In the genomic region with DNA sequence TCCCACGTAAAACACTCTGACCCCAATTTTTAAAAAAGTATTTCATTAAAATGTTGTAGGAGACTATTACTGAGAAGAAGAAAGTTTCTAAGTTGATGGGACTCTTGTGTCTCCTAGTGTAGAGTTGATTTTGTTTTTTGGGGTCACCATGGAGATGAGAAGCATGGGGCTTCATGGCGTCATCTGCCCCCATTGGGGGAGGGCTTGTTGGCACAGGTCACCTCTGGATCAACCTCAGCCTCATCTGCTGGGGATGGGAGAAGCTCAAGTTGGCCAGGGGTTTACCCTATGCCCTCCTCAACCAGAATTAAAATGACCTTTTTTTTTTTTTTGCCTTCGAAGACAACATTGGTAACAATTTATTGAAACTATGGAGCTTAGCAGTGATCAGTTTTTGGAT, we compare ENCODE assay signal across 12 cellular contexts. TPM values are rescaled to one million over a fixed set of nuclear protein-coding genes. Genes with fewer than 3 reads are reported as not detected.
DNase-seq lines count a peak whose midpoint lies in the region; ATAC-seq, FAIRE-seq and TF ChIP-seq lines count a peak whose summit lies in the region.
"Had no signal": no experiment of that assay in that cellular context is flagged by ENCODE, and none has a peak within 500 bp of the region (broad histone marks: within the 10 kb centered on the region; RNA-seq: fewer than 3 reads in every experiment).

No MANE protein-coding gene starts in this region.

- H3K4me2 ChIP-seq in HepG2 (ENCODE audit: low read depth, low read length) = peak overlapping the region; percentile 46

- CTCF ChIA-PET in HepG2 (lab: Yijun Ruan, JAX; ENCODE audit: low intra/inter-chr PET ratio, low total read pairs) = no interaction called here
- CTCF ChIA-PET in activated CD8-positive, alpha-beta T cell treated with anti-CD3 and anti-CD28 coated beads for 36 hours (lab: Charles Lee) = interaction anchor here (1.3 to 2.5 kb wide), 2 partner anchors 41 to 387 kb away, joined by 4 to 9 read pairs; no protein-coding TSS in a partner anchor

- peaks cover 72% of the 10 kb centered on the region for H3K4me1 Mint-ChIP-seq in activated CD8-positive, alpha-beta T cell treated with anti-CD3 and anti-CD28 coated beads for 36 hours (ENCODE audit: low read depth)

- POLR2A ChIA-PET in HepG2 (lab: Yijun Ruan, JAX) = interaction anchor here (0.8 to 1.5 kb wide), 3 partner anchors 28 to 89 kb away, joined by 3 to 8 read pairs (median 3); partner anchors contain the start of gene MSI2
- POLR2A ChIA-PET in activated CD8-positive, alpha-beta T cell treated with anti-CD3 and anti-CD28 coated beads for 36 hours (lab: Charles Lee) = interaction anchor here (0.6 kb wide), 2 partner anchors 32 to 38 kb away, joined by 3 read pairs; no protein-coding TSS in a partner anchor

- DNase-seq in HepG2 (ENCODE audit: low spot score) = no peak
- DNase-seq in right lobe of liver = no peak
- DNase-seq in activated CD8-positive, alpha-beta T cell treated with anti-CD3 and anti-CD28 coated beads for 36 hours = peak; percentile 72
- no peak for DNase-seq in kidney
- DNase-seq in NCI-H187 treated with DMSO at 0.1 percent for 48 hours (lab: John Stamatoyannopoulos, UW) = no peak
- DNase-seq in left colon = no peak
- DNase-seq in activated CD8-positive, alpha-beta memory T cell treated with anti-CD3 and anti-CD28 coated beads, Interleukin-2, amount 50 U/mL, for 48 hours = no peak
- DNase-seq: NCI-H1436 treated with DMSO at 0.1 percent for 48 hours; NK-92 treated with Interleukin-12 subunit alpha and Interleukin-12 subunit beta, amount 100 ng/mL, for 24 hours had no signal

- ATAC-seq in HepG2 (peak; percentile 16; the same call in 2 of the 3 replicates), right lobe of liver (no peak), HG03439 (IDR thresholded peaks at IDR 0.05; ENCODE audit: unreplicated experiment) (no peak), left colon (no peak)
- peak; percentile 76 for ATAC-seq in activated CD8-positive, alpha-beta T cell treated with anti-CD3 and anti-CD28 coated beads for 36 hours
- ATAC-seq: HCT116 had no signal

- no peak for TF ChIP-seq CTCF in HepG2 (CRISPR knock-in tag; IDR thresholded peaks at IDR 0.05)
- TF ChIP-seq CTCF in right lobe of liver (IDR thresholded peaks at IDR 0.05) = no peak
- TF ChIP-seq CTCF in activated CD8-positive, alpha-beta T cell treated with anti-CD3 and anti-CD28 coated beads for 36 hours (IDR thresholded peaks at IDR 0.05) = no peak
- no peak for TF ChIP-seq CTCF in kidney (IDR thresholded peaks at IDR 0.05; ENCODE audit: borderline replicate concordance, extremely low read depth, insufficient read depth)

- in situ Hi-C loops in HepG2 (cut with HindIII; ENCODE audit: extremely low pct_ligation_motif_present, low pct_unique_long_range_greater_than_20kb) = no loop called here

- H3K36me3 Mint-ChIP-seq in activated CD8-positive, alpha-beta T cell treated with anti-CD3 and anti-CD28 coated beads for 36 hours (ENCODE audit: low read depth) = peaks cover 26% of the 10 kb centered on the region

- H3K4me1 ChIP-seq in HepG2 (ENCODE audit: insufficient read depth, low read length) (peaks cover 58% of the 10 kb centered on the region), right lobe of liver (peaks cover 0 to 5% (median under 1%) of the 10 kb centered on the region in 4 donors), kidney (ENCODE audit: control insufficient read depth in 1 of 2, insufficient read depth in 1 of 2, low read depth in 1 of 2, low read length in 2 of 2) (peaks cover 20 to 34% of the 10 kb centered on the region in 2 donors)

- no TSS peak for BruUV-seq in HepG2 (replicated peaks; lab: Mats Ljungman, UMichigan)

- H3K79me2 ChIP-seq in HepG2 (ENCODE audit: insufficient read depth, low read length) = peaks cover 69% of the 10 kb centered on the region

- H3K36me3 ChIP-seq in HepG2 (replicated peaks in 1 of 2; ENCODE audit: control insufficient read depth in 1 of 2, insufficient read depth in 2 of 2, low read length in 2 of 2) (peaks cover 20 to 56% of the 10 kb centered on the region in 2 experiments), right lobe of liver (no peaks in the 10 kb centered on the region), kidney (ENCODE audit: control insufficient read depth in 1 of 2, insufficient read depth in 2 of 2, low read length in 2 of 2) (peaks cover 4 to 6% of the 10 kb centered on the region in 2 donors)

- H3K9me3 Mint-ChIP-seq in activated CD8-positive, alpha-beta T cell treated with anti-CD3 and anti-CD28 coated beads for 36 hours = no peaks in the 10 kb centered on the region

- H3K4me3 ChIP-seq in HepG2 (replicated peaks in 1 of 3; ENCODE audit: insufficient read depth in 1 of 3, low read depth in 2 of 3, low read length in 3 of 3) (no peak overlapping the region), right lobe of liver (no peak overlapping the region), kidney (ENCODE audit: low read length in 2 of 2) (no peak overlapping the region)

- TF ChIP-seq POLR2A in HepG2 (IDR thresholded peaks at IDR 0.05; ENCODE audit: insufficient read depth in 1 of 2, low read depth in 2 of 2, low read length in 2 of 2) = no peak
- no peak for TF ChIP-seq POLR2A in right lobe of liver (IDR thresholded peaks at IDR 0.05)

- peak overlapping the region; percentile 88 for H3K27ac Mint-ChIP-seq in activated CD8-positive, alpha-beta T cell treated with anti-CD3 and anti-CD28 coated beads for 36 hours

- H3K4me3 Mint-ChIP-seq in activated CD8-positive, alpha-beta T cell treated with anti-CD3 and anti-CD28 coated beads for 36 hours = peak overlapping the region; percentile 57

- TF ChIP-seq EP300 in HepG2 (IDR thresholded peaks at IDR 0.05; ENCODE audit: low read depth in 2 of 2, low read length in 2 of 2) (no peak), HepG2 (CRISPR knock-in tag; IDR thresholded peaks at IDR 0.05; ENCODE audit: borderline replicate concordance) (no peak)

- TF ChIP-seq RAD21 in HepG2 (CRISPR knock-in tag; IDR thresholded peaks at IDR 0.05) = no peak

- peak overlapping the region; percentile 54 for H3K27ac ChIP-seq in HepG2 (ENCODE audit: extremely low read length, insufficient read depth, low read length)
- no peak overlapping the region for H3K27ac ChIP-seq in right lobe of liver
- H3K27ac ChIP-seq in kidney (ENCODE audit: low read depth in 2 of 2, low read length in 2 of 2) = peak overlapping the region; percentile 74 to 84

- peaks cover 16% of the 10 kb centered on the region; the same call in 1 of the 2 replicates for H4K20me1 ChIP-seq in HepG2 (ENCODE audit: insufficient read depth, low read length)

- H2AFZ ChIP-seq in HepG2 (ENCODE audit: low read length) = no peak overlapping the region

- WGBS in HepG2 (ENCODE audit: low lambda C conversion rate) = 83% methylated on average over 3 of the region's 3 CpGs
- WGBS in right lobe of liver (ENCODE audit: insufficient coverage, low coverage, low lambda C conversion rate, missing lambda C conversion rate) = 85% methylated on average over 2 of the region's 3 CpGs

- H3K9ac ChIP-seq in HepG2 (ENCODE audit: insufficient read depth, low read depth, low read length) = no peak overlapping the region
- H3K9ac ChIP-seq in kidney (ENCODE audit: low read length in 2 of 2) = peak overlapping the region in 1 of 2 donors; percentile 22

- no peaks in the 10 kb centered on the region for H3K9me3 ChIP-seq in HepG2 (ENCODE audit: low read length)
- H3K9me3 ChIP-seq in right lobe of liver = no peaks in the 10 kb centered on the region
- H3K9me3 ChIP-seq in kidney (ENCODE audit: control insufficient read depth in 1 of 2, low read length in 2 of 2) = no peaks in the 10 kb centered on the region

- no peaks in the 10 kb centered on the region for H3K27me3 Mint-ChIP-seq in activated CD8-positive, alpha-beta T cell treated with anti-CD3 and anti-CD28 coated beads for 36 hours

- no peak for FAIRE-seq in HepG2 (lab: Jason Lieb, UNC)
- FAIRE-seq in kidney (lab: Jason Lieb, UNC) = no peak
- FAIRE-seq: G401.6 had no signal

- H3K27me3 ChIP-seq in HepG2 (ENCODE audit: control insufficient read depth in 1 of 2, insufficient read depth in 2 of 2, low read length in 2 of 2) (no peaks in the 10 kb centered on the region), right lobe of liver (no peaks in the 10 kb centered on the region)

- intact Hi-C loops in HepG2 (cut with micrococcal nuclease; ENCODE audit: unreplicated experiment) (loop anchor here (10.0 kb wide), 1 partner anchor 120 kb away; no protein-coding TSS in a partner anchor), right lobe of liver (cut with DNase I) (no loop called here), kidney (cut with DNase I) (no loop called here), left colon (cut with DNase I, micrococcal nuclease) (no loop called here)
- intact Hi-C loops in activated CD8-positive, alpha-beta T cell treated with anti-CD3 and anti-CD28 coated beads for 36 hours (cut with micrococcal nuclease) = no loop called here

TF ChIP-seq in HepG2, 621 proteins besides CTCF, POLR2A, EP300 and RAD21 (continues in another document):
- TF ChIP-seq RBM22 (optimal IDR thresholded peaks at IDR 0.05; ENCODE audit: low read length) = peak; percentile 80

RNA-seq across cellular contexts. Expression of gene MSI2, which starts 28.3 kb away (rescaled TPM):
- total RNA-seq in HepG2 (2016; rRNA removed; fragmentation: Illumina TruSeq; extraction: Trizol) (68.1 and 78.4 TPM in 2 replicates), right lobe of liver (10 to 100 TPM; 12.0 to 22.6 (median 19.4) TPM), kidney (151 TPM), left colon (10 to 100 TPM; 65.5 to 81.0 TPM)
- total RNA-seq in HepG2 (2016; cell fraction: cytosol; rRNA removed; fragmentation: Illumina TruSeq; extraction: Trizol; ENCODE audit: low read depth) = 20.7 and 27.5 TPM in 2 replicates
- 63.6 and 75.1 TPM in 2 replicates for total RNA-seq in HepG2 (2016; cell fraction: insoluble cytoplasmic fraction; rRNA removed; fragmentation: Illumina TruSeq; extraction: Trizol)
- 46.0 and 48.0 TPM in 2 replicates for total RNA-seq in HepG2 (2016; cell fraction: membrane; rRNA removed; fragmentation: Illumina TruSeq; extraction: Trizol)
- 99.8 and 106 TPM in 2 replicates for total RNA-seq in HepG2 (2016; cell fraction: nucleus; rRNA removed; fragmentation: Illumina TruSeq; extraction: Trizol)
- polyA plus RNA-seq in HepG2 (2011; rRNA removed) (71.5 and 77.5 TPM in 2 replicates), kidney (ENCODE audit: insufficient read depth, low read depth, low replicate concordance) (69.2 TPM)
- 46.4 and 63.8 TPM in 2 replicates for polyA plus RNA-seq in HepG2 (2011; cell fraction: cytosol; rRNA removed)
- polyA plus RNA-seq in HepG2 (2011; cell fraction: nucleus; rRNA removed) = 160 and 214 TPM in 2 replicates
- 58.9 and 61.5 TPM in 2 replicates for polyA plus RNA-seq in HepG2 (2012)
- 44.4 and 51.3 TPM in 2 replicates for polyA plus RNA-seq in HepG2 (2016; cell fraction: cytosol; fragmentation: Illumina TruSeq; extraction: Trizol; ENCODE audit: low read depth)
- polyA plus RNA-seq in HepG2 (2016; cell fraction: insoluble cytoplasmic fraction; fragmentation: Illumina TruSeq; extraction: Trizol; ENCODE audit: low read depth) = 65.9 and 71.3 TPM in 2 replicates
- 51.0 and 55.4 TPM in 2 replicates for polyA plus RNA-seq in HepG2 (2016; cell fraction: membrane; fragmentation: Illumina TruSeq; extraction: Trizol; ENCODE audit: low read depth)
- polyA plus RNA-seq in HepG2 (2016; cell fraction: nucleus; fragmentation: Illumina TruSeq; extraction: Trizol; ENCODE audit: insufficient read depth, low read depth) = 80.0 and 84.1 TPM in 2 replicates
- polyA minus RNA-seq in HepG2 (2011; rRNA and poly(A)+ RNA removed; ENCODE audit: low replicate concordance) = 123 and 154 TPM in 2 replicates
- polyA minus RNA-seq in HepG2 (2011; cell fraction: cytosol; rRNA and poly(A)+ RNA removed) = 38.9 and 41.5 TPM in 2 replicates
- polyA minus RNA-seq in HepG2 (2011; cell fraction: nucleus; rRNA and poly(A)+ RNA removed) = 157 and 171 TPM in 2 replicates
- total RNA-seq in activated CD8-positive, alpha-beta T cell treated with anti-CD3 and anti-CD28 coated beads for 36 hours = 10 to 100 TPM; 59.6 to 61.7 TPM

Comparison
In these comparisons a context has a peak if more than half of its experiments do, and no peak if none do; other contexts are left out.
1. ATAC-seq: peak in HepG2 (single experiment) and activated CD8-positive, alpha-beta T cell treated with anti-CD3 and anti-CD28 coated beads for 36 hours (single experiment); none in right lobe of liver (0 of 4), HG03439 (single experiment) and left colon (single experiment).
2. H3K27ac ChIP-seq: peak in HepG2 (single experiment) and kidney (2 of 2); none in right lobe of liver (0 of 3).